10 cellular contexts compared by ENCODE assay signal in the genomic region with DNA sequence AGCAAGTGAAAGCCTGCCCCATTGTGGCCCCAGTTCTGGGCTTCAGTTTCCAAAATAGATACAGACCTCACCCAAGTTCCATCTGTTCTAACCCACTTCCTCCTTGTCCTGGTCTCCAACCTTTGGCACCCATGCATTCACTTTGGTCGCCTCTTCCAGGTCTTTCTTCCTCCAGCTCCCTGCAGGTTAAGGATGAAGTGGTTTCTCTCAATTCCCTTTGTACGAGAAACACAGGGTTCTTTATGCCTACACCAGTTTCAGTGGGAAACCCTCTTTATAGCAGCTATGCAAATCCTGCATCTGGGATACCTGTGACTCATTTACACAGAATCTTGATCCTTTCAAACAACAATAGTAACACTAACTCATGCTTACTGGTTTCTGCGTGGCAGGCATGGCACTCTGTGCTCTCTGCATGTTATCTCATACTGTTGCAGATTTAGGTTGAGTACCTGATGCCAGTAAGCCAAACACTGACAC.
DNase-seq lines count a peak whose midpoint lies in the region; ATAC-seq and TF ChIP-seq lines count a peak whose summit lies in the region.
"Had no signal": no experiment of that assay in that cellular context is flagged by ENCODE, and none has a peak within 500 bp of the region (broad histone marks: within the 10 kb centered on the region; RNA-seq: fewer than 3 reads in every experiment).

No MANE protein-coding gene starts in this region.

- no peaks in the 10 kb centered on the region for H4K20me1 ChIP-seq in smooth muscle cell (ENCODE audit: low read depth)

- peak overlapping the region; percentile 20 for H3K4me2 ChIP-seq in smooth muscle cell

- H3K27ac ChIP-seq in smooth muscle cell (ENCODE audit: low read depth) (no peak overlapping the region), tibial artery (no peak overlapping the region)

- H3K36me3 ChIP-seq in smooth muscle cell (ENCODE audit: low read depth) (no peaks in the 10 kb centered on the region), tibial artery (no peaks in the 10 kb centered on the region)

- H3K4me1 ChIP-seq in smooth muscle cell (ENCODE audit: low read depth): peaks cover 11% of the 10 kb centered on the region
- H3K4me1 ChIP-seq in tibial artery: peaks cover 0 to 32% (median 17%) of the 10 kb centered on the region in 4 donors

- no peak for DNase-seq in activated CD4-positive, CD25-positive, alpha-beta regulatory T cell treated with anti-CD3 and anti-CD28 coated beads, Interleukin-2, amount 50 U/mL, for 72 hours
- DNase-seq in NB4 (ENCODE audit: low read depth): peak; percentile 35
- peak; percentile 29 for DNase-seq in astrocyte of the cerebellum (ENCODE audit: low read depth)
- DNase-seq in smooth muscle cell (lab: John Stamatoyannopoulos, UW; ENCODE audit: unreplicated experiment): no peak
- no peak for DNase-seq in NCI-H345 treated with DMSO at 0.1 percent for 48 hours (lab: John Stamatoyannopoulos, UW; ENCODE audit: unreplicated experiment)
- DNase-seq in DMS153 (lab: John Stamatoyannopoulos, UW): no peak
- DNase-seq in tibial artery: no peak
- DNase-seq: activated CD8-positive, alpha-beta memory T cell treated with anti-CD3 and anti-CD28 coated beads for 24 hours; NCI-H146 had no signal

- ATAC-seq in activated CD4-positive, CD25-positive, alpha-beta regulatory T cell treated with anti-CD3 and anti-CD28 coated beads, Interleukin-2, amount 50 U/mL, for 24 hours: peak; percentile 73 to 85

- H3K27me3 ChIP-seq in smooth muscle cell (ENCODE audit: low read depth) (no peaks in the 10 kb centered on the region), tibial artery (no peaks in the 10 kb centered on the region)

- no peak overlapping the region for H3K9ac ChIP-seq in smooth muscle cell (ENCODE audit: low read depth)

- H3K4me3 ChIP-seq in NB4 (ENCODE audit: low read depth, low read length) (no peak overlapping the region), astrocyte of the cerebellum (ENCODE audit: low read depth, low read length) (no peak overlapping the region), smooth muscle cell (no peak overlapping the region), tibial artery (no peak overlapping the region)

- H3F3A ChIP-seq in smooth muscle cell (ENCODE audit: low read depth): no peaks in the 10 kb centered on the region

- H3K9me3 ChIP-seq in smooth muscle cell (replicated peaks; ENCODE audit: low read depth) (no peaks in the 10 kb centered on the region), tibial artery (no peaks in the 10 kb centered on the region)

- intact Hi-C loops in tibial artery (cut with DNase I; ENCODE audit: low total_unique reads): no loop called here

- TF ChIP-seq CTCF in NB4 (IDR thresholded peaks at IDR 0.05; ENCODE audit: low read depth, low read length): no peak
- TF ChIP-seq CTCF in astrocyte of the cerebellum (IDR thresholded peaks at IDR 0.05; ENCODE audit: low read depth, low read length, missing control alignments): no peak
- no peak for TF ChIP-seq CTCF in smooth muscle cell (IDR thresholded peaks at IDR 0.05; ENCODE audit: borderline replicate concordance, insufficient read depth, poor library complexity, severe bottlenecking)
- no peak for TF ChIP-seq CTCF in tibial artery (IDR thresholded peaks at IDR 0.05)

- H2AFZ ChIP-seq in smooth muscle cell (ENCODE audit: low read depth): no peak overlapping the region

- no peaks in the 10 kb centered on the region for H3K79me2 ChIP-seq in smooth muscle cell (ENCODE audit: low read depth)

- TF ChIP-seq POLR2A in NB4 (IDR thresholded peaks at IDR 0.05; ENCODE audit: extremely low read depth, insufficient read length): no peak

- in situ Hi-C loops in astrocyte of the cerebellum (cut with HindIII; ENCODE audit: low sequenced_read_pairs): no loop called here

- 58% methylated on average over 3 of the region's 3 CpGs for WGBS in smooth muscle cell (ENCODE audit: low lambda C conversion rate)

Comparison
In these comparisons a context has a peak if more than half of its experiments do, and no peak if none do; other contexts are left out.
1. DNase-seq: peak in NB4 (single experiment) and astrocyte of the cerebellum (single experiment); none in activated CD4-positive, CD25-positive, alpha-beta regulatory T cell treated with anti-CD3 and anti-CD28 coated beads, Interleukin-2, amount 50 U/mL, for 72 hours (single experiment), smooth muscle cell (single experiment), NCI-H345 treated with DMSO at 0.1 percent for 48 hours (single experiment), DMS153 (single experiment) and tibial artery (0 of 2).